10 cellular contexts compared by ENCODE assay signal in the genomic region with DNA sequence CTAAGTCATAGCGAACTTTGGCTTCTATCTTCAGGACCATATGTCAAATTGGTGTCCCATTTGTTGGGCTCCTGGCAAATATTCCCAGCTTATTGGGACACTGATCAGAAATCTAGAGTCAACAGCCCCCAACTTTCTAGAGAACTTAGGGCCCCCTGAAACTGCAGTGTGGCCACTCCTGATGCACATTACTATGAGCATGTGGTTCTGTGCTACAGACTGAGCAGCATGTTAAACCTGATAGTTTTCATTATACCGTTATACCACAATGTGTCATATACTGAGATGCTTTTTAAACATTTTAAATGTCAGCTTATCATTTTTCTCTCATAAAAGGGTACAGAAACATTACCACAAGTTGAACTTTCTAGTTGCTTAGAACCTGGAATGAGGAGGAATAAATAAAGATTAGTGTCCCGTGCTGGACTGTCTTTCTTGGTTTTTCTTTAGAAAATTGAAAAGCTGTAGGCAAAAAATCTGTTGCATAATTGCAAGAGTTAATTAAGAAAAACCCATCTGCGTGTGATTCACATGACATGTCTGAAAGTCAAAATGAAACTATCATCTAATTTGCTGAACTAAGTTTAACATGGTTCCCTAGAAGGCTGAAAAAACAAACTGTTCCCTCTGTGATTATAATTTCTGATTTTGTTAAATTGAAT. TPM values are rescaled to one million over a fixed set of nuclear protein-coding genes. Genes with fewer than 3 reads are reported as not detected.
A peak's percentile ranks its signal among the peaks of the same experiment; 100 is the strongest.
DNase-seq lines count a peak whose midpoint lies in the region; ATAC-seq and TF ChIP-seq lines count a peak whose summit lies in the region.
"Had no signal": no experiment of that assay in that cellular context is flagged by ENCODE, and none has a peak within 500 bp of the region (broad histone marks: within the 10 kb centered on the region; RNA-seq: fewer than 3 reads in every experiment).

No MANE protein-coding gene starts in this region.

- no peaks in the 10 kb centered on the region for H3K27me3 ChIP-seq in foreskin keratinocyte
- H3K27me3 ChIP-seq: uterus had no signal

- peaks cover 6% of the 10 kb centered on the region for H3K4me1 ChIP-seq in foreskin keratinocyte
- H3K4me1 ChIP-seq: uterus had no signal

- ATAC-seq in GM18511 (IDR thresholded peaks at IDR 0.05; ENCODE audit: unreplicated experiment) (peak; percentile 41), GM21717 (IDR thresholded peaks at IDR 0.05; ENCODE audit: unreplicated experiment) (peak; percentile 35), HG03571 (IDR thresholded peaks at IDR 0.05; ENCODE audit: unreplicated experiment) (peak; percentile 26), foreskin keratinocyte (peak; percentile 14)

- no peak overlapping the region for H3K27ac ChIP-seq in foreskin keratinocyte
- H3K27ac ChIP-seq: uterus had no signal

- DNase-seq in foreskin keratinocyte (no peak), medulla oblongata (ENCODE audit: extremely low spot score) (no peak), AG20443 (ENCODE audit: low spot score) (no peak), occipital lobe (lab: John Stamatoyannopoulos, UW) (no peak)
- no peak for DNase-seq in stimulated activated CD8-positive, alpha-beta memory T cell treated with anti-CD3 and anti-CD28 coated beads, Interleukin-4, amount 100 ng/mL, for 48 hours
- DNase-seq: naive B cell, uterus had no signal

- no peak for TF ChIP-seq CTCF in foreskin keratinocyte (conservative IDR thresholded peaks at IDR 0.05)

RNA-seq across cellular contexts. Expression of a gene that starts 16.4 kb away (rescaled TPM):
- total RNA-seq in foreskin keratinocyte = 372 and 455 TPM in 2 replicates
- 355 and 470 TPM in 2 replicates for polyA plus RNA-seq in foreskin keratinocyte
- 13.9 TPM for total RNA-seq in occipital lobe

Comparison
In these comparisons a context has a peak if more than half of its experiments do, and no peak if none do; other contexts are left out.
1. RNA of a gene that starts 16.4 kb away (total RNA-seq): 372 to 455 TPM in foreskin keratinocyte; 13.9 TPM in occipital lobe (single experiment); every median in the first group is over 10 times any median in the second.
2. Peak in every context shown above with its lines, with median percentiles within 50 percentile points of each other: ATAC-seq.